11 cellular contexts compared by ENCODE assay signal in genomic region chr14:98198385-98198784, GRCh38.
DNase-seq lines count a peak whose midpoint lies in the region; ATAC-seq and TF ChIP-seq lines count a peak whose summit lies in the region.
"Had no signal": no experiment of that assay in that cellular context is flagged by ENCODE, and none has a peak within 500 bp of the region (broad histone marks: within the 10 kb centered on the region; RNA-seq: fewer than 3 reads in every experiment).

No MANE protein-coding gene starts in this region.

- TF ChIP-seq EP300 in upper lobe of left lung (IDR thresholded peaks at IDR 0.05): no peak

- TF ChIP-seq POLR2A in upper lobe of left lung (IDR thresholded peaks at IDR 0.05): no peak

- no peaks in the 10 kb centered on the region for H3K4me1 ChIP-seq in upper lobe of left lung

- H3K27ac Mint-ChIP-seq in activated naive CD8-positive, alpha-beta T cell treated with anti-CD3 and anti-CD28 coated beads for 36 hours: peak overlapping the region; percentile 52

- ATAC-seq in upper lobe of left lung (ENCODE audit: low FRiP score in 2 of 2): no peak
- ATAC-seq: left ventricle myocardium superior had no signal

- H3K9me3 ChIP-seq in upper lobe of left lung: no peaks in the 10 kb centered on the region

- no peaks in the 10 kb centered on the region for H3K27me3 Mint-ChIP-seq in activated naive CD8-positive, alpha-beta T cell treated with anti-CD3 and anti-CD28 coated beads for 36 hours

- H3K36me3 Mint-ChIP-seq in activated naive CD8-positive, alpha-beta T cell treated with anti-CD3 and anti-CD28 coated beads for 36 hours: peaks cover 5% of the 10 kb centered on the region

- peaks cover 83% of the 10 kb centered on the region for H3K4me1 Mint-ChIP-seq in activated naive CD8-positive, alpha-beta T cell treated with anti-CD3 and anti-CD28 coated beads for 36 hours

- H3K4me3 Mint-ChIP-seq in activated naive CD8-positive, alpha-beta T cell treated with anti-CD3 and anti-CD28 coated beads for 36 hours: peak overlapping the region; percentile 16

- WGBS in upper lobe of left lung, 2 donors: 24 to 48% methylated on average over 7 to 10 of the region's 10 CpGs

- peak; percentile 47 for DNase-seq in activated naive CD4-positive, alpha-beta T cell treated with Interleukin-2 at 50 U/mL for 16 hours
- no peak for DNase-seq in activated naive CD4-positive, alpha-beta T cell treated with anti-CD3 and anti-CD28 coated beads, Interleukin-2, amount 50 U/mL, for 16 hours
- DNase-seq in T-helper 1 cell (peak in 3 of 5 donors; percentile 26 to 89 (median 35)), upper lobe of left lung (peak; percentile 3 to 47), NCI-H2171 (lab: John Stamatoyannopoulos, UW) (no peak), SW 1271 (lab: John Stamatoyannopoulos, UW) (no peak), NCI-H2171 treated with DMSO at 0.1 percent for 48 hours (lab: John Stamatoyannopoulos, UW) (no peak)
- peak; percentile 51 for DNase-seq in activated naive CD8-positive, alpha-beta T cell treated with anti-CD3 and anti-CD28 coated beads for 36 hours
- DNase-seq: H7, left ventricle myocardium superior, NCI-H446 had no signal

- TF ChIP-seq CTCF in upper lobe of left lung (IDR thresholded peaks at IDR 0.05): no peak

- no peaks in the 10 kb centered on the region for H3K36me3 ChIP-seq in upper lobe of left lung

- H3K27me3 ChIP-seq in upper lobe of left lung: no peaks in the 10 kb centered on the region

- no peak overlapping the region for H3K4me3 ChIP-seq in upper lobe of left lung

- H3K27ac ChIP-seq in upper lobe of left lung: no peak overlapping the region

- no peaks in the 10 kb centered on the region for H3K9me3 Mint-ChIP-seq in activated naive CD8-positive, alpha-beta T cell treated with anti-CD3 and anti-CD28 coated beads for 36 hours

Comparison
In these comparisons a context has a peak if more than half of its experiments do, and no peak if none do; other contexts are left out.
1. DNase-seq: peak in activated naive CD4-positive, alpha-beta T cell treated with Interleukin-2 at 50 U/mL for 16 hours (single experiment), T-helper 1 cell (3 of 5), activated naive CD8-positive, alpha-beta T cell treated with anti-CD3 and anti-CD28 coated beads for 36 hours (single experiment) and upper lobe of left lung (2 of 2); none in activated naive CD4-positive, alpha-beta T cell treated with anti-CD3 and anti-CD28 coated beads, Interleukin-2, amount 50 U/mL, for 16 hours (single experiment), NCI-H2171 (single experiment), SW 1271 (0 of 2) and NCI-H2171 treated with DMSO at 0.1 percent for 48 hours (single experiment).